ENCODE assay signal across 1 cellular context in the genomic region with DNA sequence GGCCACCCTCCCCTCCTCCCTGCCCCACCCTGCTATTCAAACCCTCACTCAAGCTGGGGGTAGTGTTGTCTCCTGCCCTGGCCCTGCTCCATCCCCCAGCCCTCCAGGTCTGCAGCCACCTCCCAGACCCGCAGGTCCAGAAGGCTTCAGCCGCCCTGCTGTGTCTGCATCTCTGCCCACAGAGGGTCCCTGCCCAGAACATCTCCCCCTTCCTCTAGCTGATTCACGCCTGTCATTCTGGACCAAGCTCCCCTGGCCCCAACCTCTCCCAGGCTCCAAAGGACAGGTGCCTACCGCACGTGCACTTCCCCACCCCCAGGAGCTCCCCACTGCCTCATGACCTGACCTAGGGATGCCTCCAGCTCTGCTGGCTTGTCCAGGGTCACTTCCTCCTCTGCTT.
TF ChIP-seq lines count a peak whose summit lies in the region.

No MANE protein-coding gene starts in this region.

TF ChIP-seq in A549, 52 proteins besides CTCF, POLR2A, EP300 and RAD21 (continued from another document):
- TF ChIP-seq, protein P1, sequence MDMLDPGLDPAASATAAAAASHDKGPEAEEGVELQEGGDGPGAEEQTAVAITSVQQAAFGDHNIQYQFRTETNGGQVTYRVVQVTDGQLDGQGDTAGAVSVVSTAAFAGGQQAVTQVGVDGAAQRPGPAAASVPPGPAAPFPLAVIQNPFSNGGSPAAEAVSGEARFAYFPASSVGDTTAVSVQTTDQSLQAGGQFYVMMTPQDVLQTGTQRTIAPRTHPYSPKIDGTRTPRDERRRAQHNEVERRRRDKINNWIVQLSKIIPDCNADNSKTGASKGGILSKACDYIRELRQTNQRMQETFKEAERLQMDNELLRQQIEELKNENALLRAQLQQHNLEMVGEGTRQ (IDR thresholded peaks at IDR 0.05), result no peak
- no peak for TF ChIP-seq ESRRA (IDR thresholded peaks at IDR 0.05; ENCODE audit: borderline replicate concordance, low read length)
- TF ChIP-seq PHF8 (IDR thresholded peaks at IDR 0.05; ENCODE audit: borderline replicate concordance, low read depth), result no peak
- TF ChIP-seq TP53 (CRISPR knock-in tag; IDR thresholded peaks at IDR 0.05), result no peak
- no peak for TF ChIP-seq MYC (IDR thresholded peaks at IDR 0.05; ENCODE audit: borderline replicate concordance, low read length)
- no peak for TF ChIP-seq EHMT2 (IDR thresholded peaks at IDR 0.05; ENCODE audit: low read depth)
- no peak for TF ChIP-seq FOXS1 (CRISPR knock-in tag; IDR thresholded peaks at IDR 0.05)
